26 cellular contexts compared by ENCODE assay signal in genomic region chr15:89209057-89209456, GRCh38. TPM values are rescaled to one million over a fixed set of nuclear protein-coding genes. Genes with fewer than 3 reads are reported as not detected.
"Had no signal": no experiment of that assay in that cellular context is flagged by ENCODE, and none has a peak within 500 bp of the region (broad histone marks: within the 10 kb centered on the region; RNA-seq: fewer than 3 reads in every experiment).

No MANE protein-coding gene starts in this region.

- DNase-seq: IMR-90, Karpas-422, KG1, MG63, NCI-H1092, NCI-H1105 treated with DMSO at 0.1 percent for 48 hours, NCI-H1417 treated with DMSO at 0.1 percent for 48 hours, NCI-H146, NCI-H187, NCI-H2029, NCI-H2081 treated with DMSO at 0.1 percent for 48 hours, NCI-H2171, NCI-H226, NCI-H446, NCI-H510A, NCI-H524 treated with DMSO at 0.1 percent for 48 hours, NCI-H69, NCI-H774, PC-3, SHP77 treated with DMSO at 0.1 percent for 48 hours, SJCRH30 had no signal

- H3K27ac ChIP-seq: RWPE1, SJCRH30 had no signal

- ATAC-seq: Panc1, PC-3, SK-N-SH treated with all-trans-retinoic acid at 6 μM for 48 hours had no signal

- H3K9me3 ChIP-seq: MG63, SJCRH30 had no signal

- H3K4me1 ChIP-seq: SJCRH30 had no signal

- H3K4me3 ChIP-seq: MG63, SJCRH30 had no signal

- H3K27me3 ChIP-seq: SJCRH30 had no signal

- H3K36me3 ChIP-seq: MG63, SJCRH30 had no signal

RNA-seq across cellular contexts. Expression of gene RLBP1, which starts 12.3 kb away (rescaled TPM):
- total RNA-seq: HT-29, IMR-90, OCI-LY7, PC-3, SJCRH30 had no signal
